ENCODE assay signal across 16 cellular contexts in genomic region chr5:87210743-87211142, GRCh38. TPM values are rescaled to one million over a fixed set of nuclear protein-coding genes. Genes with fewer than 3 reads are reported as not detected.
A peak's percentile ranks its signal among the peaks of the same experiment; 100 is the strongest.
DNase-seq lines count a peak whose midpoint lies in the region; ATAC-seq and TF ChIP-seq lines count a peak whose summit lies in the region.
"Had no signal": no experiment of that assay in that cellular context is flagged by ENCODE, and none has a peak within 500 bp of the region (broad histone marks: within the 10 kb centered on the region; RNA-seq: fewer than 3 reads in every experiment).

No MANE protein-coding gene starts in this region.

- H3F3A ChIP-seq in PC-3 (ENCODE audit: low read length, unreplicated experiment) = no peaks in the 10 kb centered on the region

- H3K27me3 ChIP-seq in PC-3 (ENCODE audit: low read length) (no peaks in the 10 kb centered on the region), left lung (no peaks in the 10 kb centered on the region)

- DNase-seq in DMS53 (lab: John Stamatoyannopoulos, UW) (peak; percentile 83), PC-3 (peak; percentile 97), left lung (no peak), UCSD-AML1 (lab: John Stamatoyannopoulos, UW; ENCODE audit: unreplicated experiment) (no peak), CD14-positive monocyte (ENCODE audit: low spot score) (no peak), NCI-H446 (lab: John Stamatoyannopoulos, UW) (no peak)
- DNase-seq: activated CD4-positive, CD25-positive, alpha-beta regulatory T cell treated with anti-CD3 and anti-CD28 coated beads, Interleukin-2, amount 50 U/mL, for 72 hours; activated T-cell treated with anti-CD3 and anti-CD28 coated beads for 4 hours; left ventricle myocardium superior; NCI-H2107; posterior cingulate gyrus; SHP77; stimulated activated naive CD4-positive, alpha-beta T cell treated with Interleukin-2 at 50 U/mL for 16 hours had no signal

- POLR2A ChIA-PET in PC-3 (lab: Charles Lee; ENCODE audit: unreplicated experiment) = no interaction called here

- H2AFZ ChIP-seq in PC-3 (ENCODE audit: low read length) = no peak overlapping the region

- no peaks in the 10 kb centered on the region for H3K36me3 Mint-ChIP-seq in CD14-positive monocyte

- no TSS peak for BruUV-seq in PC-3 (replicated peaks; lab: Mats Ljungman, UMichigan)

- H3K9me2 ChIP-seq in PC-3 (replicated peaks; ENCODE audit: low read length) = no peaks in the 10 kb centered on the region

- CTCF ChIA-PET in PC-3 (lab: Charles Lee) = interaction anchor here (1.0 kb wide), 1 partner anchor 141 kb away, joined by 3 read pairs; no protein-coding TSS in a partner anchor

- H3K27ac Mint-ChIP-seq in CD14-positive monocyte = no peak overlapping the region
- H3K27ac Mint-ChIP-seq: activated naive CD4-positive, alpha-beta T cell treated with anti-CD3 and anti-CD28 coated beads, Interleukin-2, amount 50 U/mL, for 72 hours had no signal

- H3K4me3 Mint-ChIP-seq in CD14-positive monocyte = no peak overlapping the region

- no peaks in the 10 kb centered on the region for H3K79me2 ChIP-seq in PC-3 (ENCODE audit: low read length)

- TF ChIP-seq CTCF in PC-3 (conservative IDR thresholded peaks at IDR 0.05; ENCODE audit: low read depth, low read length) = no peak
- no peak for TF ChIP-seq CTCF in left lung (IDR thresholded peaks at IDR 0.05)
- TF ChIP-seq CTCF in CD14-positive monocyte (IDR thresholded peaks at IDR 0.05) = no peak

- peak overlapping the region; percentile 62 for H3K4me2 ChIP-seq in PC-3 (ENCODE audit: low read length)

- no peak overlapping the region for H3K9ac ChIP-seq in PC-3 (ENCODE audit: low read length)

- intact Hi-C loops in PC-3 (cut with micrococcal nuclease) (no loop called here), left lung (cut with DNase I) (no loop called here), CD14-positive monocyte (cut with micrococcal nuclease) (no loop called here)

- peaks cover 23% of the 10 kb centered on the region for H3K4me1 ChIP-seq in PC-3 (ENCODE audit: insufficient read depth, low read length)
- no peaks in the 10 kb centered on the region for H3K4me1 ChIP-seq in left lung

- peak overlapping the region; percentile 18; the same call in 1 of the 2 replicates for H3K4me3 ChIP-seq in PC-3 (ENCODE audit: low read length)
- H3K4me3 ChIP-seq in left lung = no peak overlapping the region

- peaks cover 0 to 4% (median 0%) of the 10 kb centered on the region in 3 donors for H3K27me3 Mint-ChIP-seq in CD14-positive monocyte (ENCODE audit: low read depth in 3 of 3)

- H3K4me1 Mint-ChIP-seq in CD14-positive monocyte = no peaks in the 10 kb centered on the region

- H3K27ac ChIP-seq in PC-3 (ENCODE audit: low read length) = peak overlapping the region; percentile 19
- H3K27ac ChIP-seq in left lung = no peak overlapping the region

- no peaks in the 10 kb centered on the region for H3K9me3 ChIP-seq in PC-3 (ENCODE audit: low read length)
- no peaks in the 10 kb centered on the region for H3K9me3 ChIP-seq in left lung

- no peaks in the 10 kb centered on the region for H4K20me1 ChIP-seq in PC-3 (ENCODE audit: low read length)

- H3K36me3 ChIP-seq in PC-3 (ENCODE audit: low read depth, low read length) (no peaks in the 10 kb centered on the region), left lung (no peaks in the 10 kb centered on the region)

- peaks cover 0 to 5% (median 2%) of the 10 kb centered on the region in 7 donors for H3K9me3 Mint-ChIP-seq in CD14-positive monocyte

- ATAC-seq in HG03432 (IDR thresholded peaks at IDR 0.05; ENCODE audit: unreplicated experiment) (peak; percentile 55), PC-3 (peak; percentile 73), left lung (peak; percentile 75), GM19467 (IDR thresholded peaks at IDR 0.05; ENCODE audit: unreplicated experiment) (no peak)
- ATAC-seq: left ventricle myocardium superior had no signal

RNA-seq across cellular contexts. Expression of gene RASA1, which starts 56.9 kb away (rescaled TPM):
- total RNA-seq in PC-3 (2014; rRNA removed) = 37.3 and 40.1 TPM in 2 replicates
- 10 to 100 TPM; 27.7 to 29.4 TPM for total RNA-seq in left lung
- polyA plus RNA-seq in CD14-positive monocyte = 1 to 10 TPM; 2.1 to 4.0 TPM

Comparison
In these comparisons a context has a peak if more than half of its experiments do, and no peak if none do; other contexts are left out.
1. DNase-seq: peak in DMS53 (single experiment) and PC-3 (single experiment); none in left lung (0 of 2), UCSD-AML1 (single experiment), CD14-positive monocyte (single experiment) and NCI-H446 (0 of 2).